8 cellular contexts compared by ENCODE assay signal in the genomic region with DNA sequence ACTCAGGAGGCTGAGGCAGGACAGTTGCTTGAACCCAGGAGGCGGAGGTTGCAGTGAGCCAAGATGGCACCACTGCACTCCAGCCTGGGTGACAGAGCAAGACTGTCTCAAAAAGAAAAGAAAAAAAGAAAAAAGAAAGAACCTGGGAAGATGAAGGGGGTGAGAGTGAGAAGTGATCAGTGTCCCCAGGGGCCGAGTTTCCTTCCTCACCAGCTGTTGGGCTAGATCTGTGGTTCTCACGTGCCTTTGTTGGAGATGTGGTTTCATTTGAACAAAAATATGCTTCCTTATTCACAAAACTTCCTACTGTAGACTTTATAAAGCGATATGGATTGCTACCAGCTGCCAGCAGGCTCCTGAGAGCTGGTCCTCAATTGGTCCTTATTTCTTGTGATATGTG. TPM values are rescaled to one million over a fixed set of nuclear protein-coding genes. Genes with fewer than 3 reads are reported as not detected.
DNase-seq lines count a peak whose midpoint lies in the region; ATAC-seq and TF ChIP-seq lines count a peak whose summit lies in the region.
"Not testable (repeated sequence)": the region's sequence is repeated elsewhere in the genome, so short reads cannot be mapped to it uniquely, and the experiment has no call there.

No MANE protein-coding gene starts in this region.

- H3K36me3 ChIP-seq in left lung: not testable (repeated sequence)

- peak; percentile 62 for ATAC-seq in GM18498 (IDR thresholded peaks at IDR 0.05; ENCODE audit: unreplicated experiment)
- ATAC-seq in GM19043 (IDR thresholded peaks at IDR 0.05; ENCODE audit: low read depth, unreplicated experiment): peak; percentile 54
- peak; percentile 59 for ATAC-seq in GM21529 (IDR thresholded peaks at IDR 0.05; ENCODE audit: unreplicated experiment)
- ATAC-seq in HG02938 (IDR thresholded peaks at IDR 0.05; ENCODE audit: unreplicated experiment): peak; percentile 53
- peak; percentile 63 for ATAC-seq in HG03571 (IDR thresholded peaks at IDR 0.05; ENCODE audit: unreplicated experiment)
- ATAC-seq in effector memory CD8-positive, alpha-beta T cell (replicated peaks): peak; percentile 67
- peak; percentile 68 for ATAC-seq in left lung
- ATAC-seq in stimulated activated naive B cell treated with anti-CD40 and anti-IgM and Interleukin-4, amounts not matched to agents 10 μg/mL and 1 μg/mL and 100 μg/mL, for 72 hours (replicated peaks): peak; percentile 51 to 61

- intact Hi-C loops in left lung (cut with DNase I): not testable (repeated sequence)

- H3K27ac ChIP-seq in left lung: not testable (repeated sequence)

- not testable (repeated sequence) for H3K9me3 ChIP-seq in left lung

- not testable (repeated sequence) for DNase-seq in effector memory CD8-positive, alpha-beta T cell
- DNase-seq in left lung: peak in 1 of 2 donors; percentile 57
- peak; percentile 62 for DNase-seq in stimulated activated naive B cell treated with anti-CD40 and anti-IgM and Interleukin-4, amounts not matched to agents 10 μg/mL and 1 μg/mL and 100 μg/mL, for 72 hours

- H3K9me3 Mint-ChIP-seq in effector memory CD8-positive, alpha-beta T cell; stimulated activated naive B cell treated with anti-CD40 and anti-IgM and Interleukin-4, amounts not matched to agents 10 μg/mL and 1 μg/mL and 100 μg/mL, for 72 hours: not testable (repeated sequence)

- not testable (repeated sequence) for H3K4me3 Mint-ChIP-seq in effector memory CD8-positive, alpha-beta T cell; stimulated activated naive B cell treated with anti-CD40 and anti-IgM and Interleukin-4, amounts not matched to agents 10 μg/mL and 1 μg/mL and 100 μg/mL, for 72 hours

- H3K27me3 Mint-ChIP-seq in effector memory CD8-positive, alpha-beta T cell; stimulated activated naive B cell treated with anti-CD40 and anti-IgM and Interleukin-4, amounts not matched to agents 10 μg/mL and 1 μg/mL and 100 μg/mL, for 72 hours: not testable (repeated sequence)

- not testable (repeated sequence) for H3K4me1 ChIP-seq in left lung

- not testable (repeated sequence) for H3K27ac Mint-ChIP-seq in effector memory CD8-positive, alpha-beta T cell; stimulated activated naive B cell treated with anti-CD40 and anti-IgM and Interleukin-4, amounts not matched to agents 10 μg/mL and 1 μg/mL and 100 μg/mL, for 72 hours

- H3K4me3 ChIP-seq in left lung: not testable (repeated sequence)

- H3K27me3 ChIP-seq in left lung: not testable (repeated sequence)

- not testable (repeated sequence) for H3K4me1 Mint-ChIP-seq in effector memory CD8-positive, alpha-beta T cell (ENCODE audit: low read depth in 2 of 2); stimulated activated naive B cell treated with anti-CD40 and anti-IgM and Interleukin-4, amounts not matched to agents 10 μg/mL and 1 μg/mL and 100 μg/mL, for 72 hours

- not testable (repeated sequence) for H3K36me3 Mint-ChIP-seq in effector memory CD8-positive, alpha-beta T cell (ENCODE audit: insufficient read depth); stimulated activated naive B cell treated with anti-CD40 and anti-IgM and Interleukin-4, amounts not matched to agents 10 μg/mL and 1 μg/mL and 100 μg/mL, for 72 hours

- TF ChIP-seq CTCF in left lung (IDR thresholded peaks at IDR 0.05): not testable (repeated sequence)

RNA-seq across cellular contexts. Expression of a gene that starts 37.3 kb away (rescaled TPM):
- total RNA-seq in left lung: 10 to 100 TPM; 30.3 to 33.1 TPM

RNA-seq across cellular contexts. Expression of a gene that starts 56.0 kb away (rescaled TPM):
- total RNA-seq in left lung: 10 to 100 TPM; 37.8 to 39.1 TPM
